Comparison of ENCODE assay signal across 8 cellular contexts in the genomic region with DNA sequence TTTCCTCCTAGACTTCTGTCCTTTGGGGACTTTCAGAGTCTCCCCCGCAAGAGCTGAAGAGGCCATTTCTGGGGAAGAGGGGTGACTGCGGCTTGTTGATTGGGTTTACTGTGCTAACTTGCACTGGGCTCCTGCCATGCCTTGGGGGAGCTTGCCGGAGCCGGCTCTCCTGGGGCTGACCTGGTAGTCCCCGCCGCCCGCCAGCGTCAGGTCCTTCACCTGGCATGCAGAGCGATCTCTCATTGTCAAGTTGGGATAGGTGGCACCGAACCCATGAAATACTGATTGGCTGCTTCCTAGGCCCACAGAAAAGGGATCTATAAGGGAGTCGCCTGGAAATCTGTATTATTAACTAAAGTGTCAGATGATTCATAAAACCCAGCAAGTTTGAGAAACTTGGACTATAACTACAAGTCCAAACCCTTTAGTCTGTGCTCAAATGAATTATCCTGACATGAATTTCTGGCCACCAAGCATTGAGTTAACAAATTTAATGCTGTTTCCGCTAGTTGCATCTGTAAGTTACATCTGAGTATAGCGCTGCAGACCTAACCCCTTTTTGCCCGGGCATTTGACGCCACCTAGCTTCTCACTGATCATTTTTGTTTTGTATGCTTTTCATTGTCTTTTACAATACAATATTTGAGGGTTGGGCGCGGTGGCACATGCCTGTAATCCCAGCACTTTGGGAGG. TPM values are rescaled to one million over a fixed set of nuclear protein-coding genes. Genes with fewer than 3 reads are reported as not detected.
DNase-seq lines count a peak whose midpoint lies in the region; ATAC-seq, FAIRE-seq and TF ChIP-seq lines count a peak whose summit lies in the region.

No MANE protein-coding gene starts in this region.

- peak; percentile 74 for DNase-seq in MV-4-11 (lab: John Stamatoyannopoulos, UW)
- DNase-seq in SW480 (ENCODE audit: low spot score), result peak; percentile 73
- DNase-seq in keratinocyte (ENCODE audit: low read depth, low spot score), result no peak
- DNase-seq in stimulated activated CD4-positive, alpha-beta T cell treated with anti-CD3 and anti-CD28 coated beads, Interleukin-2, amount 100 ng/mL, for 24 hours, result peak; percentile 47 to 55
- no peak for DNase-seq in GM03348 (ENCODE audit: low spot score)

- H3K27ac Mint-ChIP-seq in brain, result peak overlapping the region; percentile 77 to 97 (median 94)

- dilution Hi-C loops in keratinocyte (cut with MboI; ENCODE audit: extremely low pct_ligation_motif_present, low sequenced_read_pairs), result no loop called here

- peaks cover 24% of the 10 kb centered on the region for H3K27me3 Mint-ChIP-seq in brain

- peak overlapping the region; percentile 68 to 99 (median 81) for H3K4me3 ChIP-seq in keratinocyte (ENCODE audit: control insufficient read depth in 2 of 3, extremely low read depth in 1 of 3, insufficient read depth in 2 of 3, low read depth in 1 of 3, low read length in 3 of 3)

- no peaks in the 10 kb centered on the region for H3K9me3 Mint-ChIP-seq in brain

- H3K27ac ChIP-seq in keratinocyte (ENCODE audit: control insufficient read depth, insufficient read depth, low read length), result peak overlapping the region; percentile 93

- H3K79me2 ChIP-seq in keratinocyte (ENCODE audit: control insufficient read depth, insufficient read depth, low read length), result peaks cover 34% of the 10 kb centered on the region

- no peaks in the 10 kb centered on the region for H3K9me1 ChIP-seq in keratinocyte (ENCODE audit: control insufficient read depth, extremely low read depth, insufficient read depth, low read length)

- no peak for FAIRE-seq in keratinocyte (lab: Jason Lieb, UNC)

- H3K4me2 ChIP-seq in keratinocyte (ENCODE audit: control insufficient read depth, extremely low read depth, insufficient read depth, low read depth, low read length), result peak overlapping the region; percentile 85

- peak; percentile 32 for ATAC-seq in HG02588 (IDR thresholded peaks at IDR 0.05; ENCODE audit: unreplicated experiment)

- peaks cover 9% of the 10 kb centered on the region for H4K20me1 ChIP-seq in keratinocyte (ENCODE audit: control insufficient read depth, extremely low read depth, insufficient read depth, low read length)

- H3K9me3 ChIP-seq in keratinocyte (ENCODE audit: control insufficient read depth, low read depth, low read length), result no peaks in the 10 kb centered on the region

- H2AFZ ChIP-seq in keratinocyte (ENCODE audit: control insufficient read depth, low read length), result peak overlapping the region; percentile 78

- H3K36me3 ChIP-seq in keratinocyte (ENCODE audit: control insufficient read depth in 2 of 2, extremely low read depth in 1 of 2, insufficient read depth in 2 of 2, low read length in 2 of 2), result peaks cover 0 to 2% of the 10 kb centered on the region in 2 experiments

- TF ChIP-seq CTCF in GM12874 (IDR thresholded peaks at IDR 0.05; ENCODE audit: insufficient read depth, low read depth, low read length), result peak; percentile 30
- TF ChIP-seq CTCF in brain (conservative IDR thresholded peaks at IDR 0.05), result peak in 1 of 2 experiments; percentile 53
- TF ChIP-seq CTCF in keratinocyte (optimal IDR thresholded peaks at IDR 0.05 in 1 of 3, IDR thresholded peaks at IDR 0.05 in 1 of 3, conservative IDR thresholded peaks at IDR 0.05 in 1 of 3; ENCODE audit: extremely low read depth in 1 of 3, insufficient read depth in 2 of 3, low read length in 3 of 3), result peak; percentile 18 to 60 (median 32)

- peak overlapping the region; percentile 94 for H3K9ac ChIP-seq in keratinocyte (ENCODE audit: control insufficient read depth, extremely low read depth, insufficient read depth, low read length)

- H3K4me3 Mint-ChIP-seq in brain, result peak overlapping the region; percentile 89 to 98 (median 92)

- H3K36me3 Mint-ChIP-seq in brain, result no peaks in the 10 kb centered on the region

- no peaks in the 10 kb centered on the region for H3K27me3 ChIP-seq in keratinocyte (ENCODE audit: control insufficient read depth, extremely low read depth, insufficient read depth, low read length)

- peaks cover 39% of the 10 kb centered on the region for H3K4me1 Mint-ChIP-seq in brain

- H3K4me1 ChIP-seq in keratinocyte (ENCODE audit: control insufficient read depth, extremely low read depth, insufficient read depth, low read length), result peaks cover 10% of the 10 kb centered on the region

RNA-seq across cellular contexts. Expression of gene IMP3, which starts 0.6 kb away (rescaled TPM):
- polyA plus RNA-seq in brain (ENCODE audit: insufficient read depth, low read depth, low replicate concordance), result 48.7 TPM
- 58.1 to 90.0 TPM (median 70.4 TPM) in 3 replicates for polyA plus RNA-seq in keratinocyte
- polyA plus RNA-seq in keratinocyte (2011; ENCODE audit: low read depth), result 20.9 TPM
- 58.1 and 74.0 TPM in 2 replicates for polyA plus RNA-seq in keratinocyte (2011; cell fraction: cytosol; rRNA removed)
- polyA plus RNA-seq in keratinocyte (2011; cell fraction: nucleus; rRNA removed), result 48.6 and 51.6 TPM in 2 replicates
- 67.8 and 84.1 TPM in 2 replicates for polyA plus RNA-seq in keratinocyte (2012; ENCODE audit: low replicate concordance)
- 15.5 to 28.5 TPM (median 16.7 TPM) in 3 replicates for polyA minus RNA-seq in keratinocyte
- polyA minus RNA-seq in keratinocyte (2011; cell fraction: cytosol; rRNA and poly(A)+ RNA removed), result 92.7 TPM
- 13.5 and 14.4 TPM in 2 replicates for polyA minus RNA-seq in keratinocyte (2011; cell fraction: nucleus; rRNA and poly(A)+ RNA removed)

RNA-seq across cellular contexts. Expression of gene SNX33, which starts 7.1 kb away (rescaled TPM):
- polyA plus RNA-seq in brain (ENCODE audit: insufficient read depth, low read depth, low replicate concordance), result 4.3 TPM
- 21.7 to 32.5 TPM (median 27.0 TPM) in 3 replicates for polyA plus RNA-seq in keratinocyte
- polyA plus RNA-seq in keratinocyte (2011; ENCODE audit: low read depth), result 11.5 TPM
- 24.7 and 25.8 TPM in 2 replicates for polyA plus RNA-seq in keratinocyte (2011; cell fraction: cytosol; rRNA removed)
- 59.5 and 81.4 TPM in 2 replicates for polyA plus RNA-seq in keratinocyte (2011; cell fraction: nucleus; rRNA removed)
- polyA plus RNA-seq in keratinocyte (2012; ENCODE audit: low replicate concordance), result 31.2 and 40.4 TPM in 2 replicates
- 45.4 to 75.9 TPM (median 53.1 TPM) in 3 replicates for polyA minus RNA-seq in keratinocyte
- 51.8 TPM for polyA minus RNA-seq in keratinocyte (2011; cell fraction: cytosol; rRNA and poly(A)+ RNA removed)
- polyA minus RNA-seq in keratinocyte (2011; cell fraction: nucleus; rRNA and poly(A)+ RNA removed), result 52.0 and 62.4 TPM in 2 replicates

RNA-seq across cellular contexts. Expression of gene SNUPN, which starts 15.1 kb away (rescaled TPM):
- polyA plus RNA-seq in brain (ENCODE audit: insufficient read depth, low read depth, low replicate concordance) (21.8 TPM), keratinocyte (20.7 to 24.9 TPM (median 23.6 TPM) in 3 replicates)
- 40.1 TPM for polyA plus RNA-seq in keratinocyte (2011; ENCODE audit: low read depth)
- polyA plus RNA-seq in keratinocyte (2011; cell fraction: cytosol; rRNA removed), result 21.7 and 24.4 TPM in 2 replicates
- polyA plus RNA-seq in keratinocyte (2011; cell fraction: nucleus; rRNA removed), result 21.4 and 21.8 TPM in 2 replicates
- 15.1 and 18.5 TPM in 2 replicates for polyA plus RNA-seq in keratinocyte (2012; ENCODE audit: low replicate concordance)
- polyA minus RNA-seq in keratinocyte, result 6.7 to 17.8 TPM (median 14.2 TPM) in 3 replicates
- polyA minus RNA-seq in keratinocyte (2011; cell fraction: cytosol; rRNA and poly(A)+ RNA removed), result 13.2 TPM
- polyA minus RNA-seq in keratinocyte (2011; cell fraction: nucleus; rRNA and poly(A)+ RNA removed), result 10.7 and 17.5 TPM in 2 replicates

Comparison
In these comparisons a context has a peak if more than half of its experiments do, and no peak if none do; other contexts are left out.
1. DNase-seq: peak in MV-4-11 (single experiment), SW480 (single experiment) and stimulated activated CD4-positive, alpha-beta T cell treated with anti-CD3 and anti-CD28 coated beads, Interleukin-2, amount 100 ng/mL, for 24 hours (2 of 2); none in keratinocyte (single experiment) and GM03348 (single experiment).